ENCODE assay signal across 8 cellular contexts in genomic region chr5:147558826-147559225, GRCh38. TPM values are rescaled to one million over a fixed set of nuclear protein-coding genes. Genes with fewer than 3 reads are reported as not detected.
DNase-seq lines count a peak whose midpoint lies in the region; ATAC-seq, FAIRE-seq and TF ChIP-seq lines count a peak whose summit lies in the region.

No MANE protein-coding gene starts in this region.

- H3K9ac ChIP-seq in PC-3 (ENCODE audit: low read length) (no peak overlapping the region), fibroblast of lung (ENCODE audit: insufficient read depth, low read length) (no peak overlapping the region)

- ATAC-seq in PC-3 (peak; percentile 94), omental fat pad (ENCODE audit: low FRiP score) (peak; percentile 77), GM21529 (IDR thresholded peaks at IDR 0.05; ENCODE audit: unreplicated experiment) (no peak)

- H3K4me3 ChIP-seq in PC-3 (ENCODE audit: low read length), result no peak overlapping the region
- H3K4me3 ChIP-seq in fibroblast of lung (replicated peaks in 1 of 4; ENCODE audit: control extremely low read depth in 1 of 4, insufficient read depth in 1 of 4, low read depth in 3 of 4, low read length in 4 of 4), result no peak overlapping the region

- H3K79me2 ChIP-seq in PC-3 (ENCODE audit: low read length), result no peaks in the 10 kb centered on the region
- H3K79me2 ChIP-seq in fibroblast of lung (ENCODE audit: control insufficient read depth, insufficient read depth, low read length), result no peaks in the 10 kb centered on the region

- H3K9me3 ChIP-seq in PC-3 (ENCODE audit: low read length) (no peaks in the 10 kb centered on the region), fibroblast of lung (ENCODE audit: control insufficient read depth, insufficient read depth, low read depth, low read length) (no peaks in the 10 kb centered on the region)

- DNase-seq in NCI-H2171 treated with DMSO at 0.1 percent for 48 hours (lab: John Stamatoyannopoulos, UW) (peak; percentile 4), NCI-H2171 (lab: John Stamatoyannopoulos, UW) (no peak), HTR-8/SVneo (ENCODE audit: insufficient read length, low spot score) (peak; percentile 37), PC-3 (peak; percentile 52), fibroblast of lung (ENCODE audit: low read depth in 2 of 2) (peak; percentile 79 to 86), omental fat pad (ENCODE audit: low spot score) (no peak), cortex of kidney (lab: John Stamatoyannopoulos, UW) (no peak)

- CTCF ChIA-PET in PC-3 (lab: Charles Lee), result interaction anchor here (0.7 to 2.5 kb wide), 3 partner anchors 19 to 94 kb away, joined by 3 to 17 read pairs (median 4); no protein-coding TSS in a partner anchor

- H3K4me2 ChIP-seq in PC-3 (ENCODE audit: low read length), result no peak overlapping the region
- no peak overlapping the region for H3K4me2 ChIP-seq in fibroblast of lung (ENCODE audit: extremely low read depth, insufficient read depth, low read length)

- H3K36me3 ChIP-seq in PC-3 (ENCODE audit: low read depth, low read length) (no peaks in the 10 kb centered on the region), fibroblast of lung (ENCODE audit: control insufficient read depth, insufficient read depth, low read length) (no peaks in the 10 kb centered on the region)

- H4K20me1 ChIP-seq in PC-3 (ENCODE audit: low read length) (no peaks in the 10 kb centered on the region), fibroblast of lung (ENCODE audit: control insufficient read depth, extremely low read depth, insufficient read depth, low read length) (no peaks in the 10 kb centered on the region)

- intact Hi-C loops in PC-3 (cut with micrococcal nuclease), result loop anchor here (1.0 to 5.0 kb wide), 4 partner anchors 49 to 337 kb away; partner anchors contain the start of gene DPYSL3

- H3K9me2 ChIP-seq in PC-3 (replicated peaks; ENCODE audit: low read length), result no peaks in the 10 kb centered on the region

- H3F3A ChIP-seq in PC-3 (ENCODE audit: low read length, unreplicated experiment), result no peaks in the 10 kb centered on the region

- TF ChIP-seq CTCF in PC-3 (conservative IDR thresholded peaks at IDR 0.05; ENCODE audit: low read depth, low read length) (peak; percentile 73), fibroblast of lung (conservative IDR thresholded peaks at IDR 0.05 in 1 of 2, IDR thresholded peaks at IDR 0.05 in 1 of 2; ENCODE audit: low read depth in 1 of 2, low read length in 2 of 2) (peak; percentile 78 to 80), omental fat pad (IDR thresholded peaks at IDR 0.05) (no peak)

- no peak for FAIRE-seq in HTR-8/SVneo (lab: Jason Lieb, UNC)

- H3K27ac ChIP-seq in PC-3 (ENCODE audit: low read length), result no peak overlapping the region
- H3K27ac ChIP-seq in fibroblast of lung (ENCODE audit: insufficient read depth, low read length), result no peak overlapping the region

- POLR2A ChIA-PET in PC-3 (lab: Charles Lee; ENCODE audit: unreplicated experiment), result no interaction called here

- no TSS peak for BruUV-seq in PC-3 (replicated peaks; lab: Mats Ljungman, UMichigan)

- H2AFZ ChIP-seq in PC-3 (ENCODE audit: low read length), result no peak overlapping the region
- no peak overlapping the region for H2AFZ ChIP-seq in fibroblast of lung (ENCODE audit: low read length)

- H3K4me1 ChIP-seq in PC-3 (ENCODE audit: insufficient read depth, low read length), result no peaks in the 10 kb centered on the region
- peaks cover 6% of the 10 kb centered on the region for H3K4me1 ChIP-seq in fibroblast of lung (ENCODE audit: control insufficient read depth, extremely low read depth, insufficient read depth, low read length)

- H3K27me3 ChIP-seq in PC-3 (ENCODE audit: low read length) (no peaks in the 10 kb centered on the region), fibroblast of lung (ENCODE audit: control insufficient read depth, insufficient read depth, low read length) (peaks cover 2% of the 10 kb centered on the region)

RNA-seq across cellular contexts. Expression of gene DPYSL3, which starts 49.0 kb away (rescaled TPM):
- total RNA-seq in PC-3 (2014; rRNA removed) (19.5 and 20.6 TPM in 2 replicates), fibroblast of lung (135 and 206 TPM in 2 replicates), omental fat pad (10 to 100 TPM; 26.9 to 78.0 (median 54.9) TPM)
- polyA plus RNA-seq in fibroblast of lung, result 52.4 and 158 TPM in 2 replicates
- polyA plus RNA-seq in fibroblast of lung (2012), result 44.8 and 140 TPM in 2 replicates
- polyA minus RNA-seq in fibroblast of lung (ENCODE audit: low replicate concordance), result 202 and 569 TPM in 2 replicates

Comparison
In these comparisons a context has a peak if more than half of its experiments do, and no peak if none do; other contexts are left out.
1. DNase-seq: peak in NCI-H2171 treated with DMSO at 0.1 percent for 48 hours (single experiment), HTR-8/SVneo (single experiment), PC-3 (single experiment) and fibroblast of lung (2 of 2); none in NCI-H2171 (single experiment), omental fat pad (single experiment) and cortex of kidney (single experiment).
2. CTCF ChIP-seq: peak in PC-3 (single experiment) and fibroblast of lung (2 of 2); none in omental fat pad (0 of 3).